In genomic region chr1:159924791-159925712, GRCh38 we compare ENCODE assay signal across 1 cellular context.
TF ChIP-seq lines count a peak whose summit lies in the region.

Gene TAGLN2 (minus strand): TSS chr1:159925507. CDS start chr1:159920509, 4,998 bp downstream.

TF ChIP-seq in HEK293, 187 proteins besides CTCF, POLR2A, EP300 and RAD21 (continued from another document):
- peak; percentile 73 for TF ChIP-seq PRDM10 (tag by site-specific recombination; IDR thresholded peaks at IDR 0.05)
- no peak for TF ChIP-seq PRDM6 (tag by site-specific recombination; IDR thresholded peaks at IDR 0.05)
- peak; percentile 72 for TF ChIP-seq ZBTB8A (tag by site-specific recombination; IDR thresholded peaks at IDR 0.05)
- TF ChIP-seq, protein P1, sequence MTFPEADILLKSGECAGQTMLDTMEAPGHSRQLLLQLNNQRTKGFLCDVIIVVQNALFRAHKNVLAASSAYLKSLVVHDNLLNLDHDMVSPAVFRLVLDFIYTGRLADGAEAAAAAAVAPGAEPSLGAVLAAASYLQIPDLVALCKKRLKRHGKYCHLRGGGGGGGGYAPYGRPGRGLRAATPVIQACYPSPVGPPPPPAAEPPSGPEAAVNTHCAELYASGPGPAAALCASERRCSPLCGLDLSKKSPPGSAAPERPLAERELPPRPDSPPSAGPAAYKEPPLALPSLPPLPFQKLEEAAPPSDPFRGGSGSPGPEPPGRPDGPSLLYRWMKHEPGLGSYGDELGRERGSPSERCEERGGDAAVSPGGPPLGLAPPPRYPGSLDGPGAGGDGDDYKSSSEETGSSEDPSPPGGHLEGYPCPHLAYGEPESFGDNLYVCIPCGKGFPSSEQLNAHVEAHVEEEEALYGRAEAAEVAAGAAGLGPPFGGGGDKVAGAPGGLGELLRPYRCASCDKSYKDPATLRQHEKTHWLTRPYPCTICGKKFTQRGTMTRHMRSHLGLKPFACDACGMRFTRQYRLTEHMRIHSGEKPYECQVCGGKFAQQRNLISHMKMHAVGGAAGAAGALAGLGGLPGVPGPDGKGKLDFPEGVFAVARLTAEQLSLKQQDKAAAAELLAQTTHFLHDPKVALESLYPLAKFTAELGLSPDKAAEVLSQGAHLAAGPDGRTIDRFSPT (tag by site-specific recombination; IDR thresholded peaks at IDR 0.05): peak; percentile 3
- TF ChIP-seq ZNF175 (tag by site-specific recombination; IDR thresholded peaks at IDR 0.05): no peak
- no peak for TF ChIP-seq ZFP41 (tag by site-specific recombination; IDR thresholded peaks at IDR 0.05; ENCODE audit: borderline replicate concordance)
- peak; percentile 51; the same call in 1 of the 2 replicates for TF ChIP-seq ZBTB48 (tag by site-specific recombination; IDR thresholded peaks at IDR 0.05)
- no peak; the same call in 1 of the 2 replicates for TF ChIP-seq ZNF266 (tag by site-specific recombination; IDR thresholded peaks at IDR 0.05; ENCODE audit: low read depth)
- TF ChIP-seq, protein P2, sequence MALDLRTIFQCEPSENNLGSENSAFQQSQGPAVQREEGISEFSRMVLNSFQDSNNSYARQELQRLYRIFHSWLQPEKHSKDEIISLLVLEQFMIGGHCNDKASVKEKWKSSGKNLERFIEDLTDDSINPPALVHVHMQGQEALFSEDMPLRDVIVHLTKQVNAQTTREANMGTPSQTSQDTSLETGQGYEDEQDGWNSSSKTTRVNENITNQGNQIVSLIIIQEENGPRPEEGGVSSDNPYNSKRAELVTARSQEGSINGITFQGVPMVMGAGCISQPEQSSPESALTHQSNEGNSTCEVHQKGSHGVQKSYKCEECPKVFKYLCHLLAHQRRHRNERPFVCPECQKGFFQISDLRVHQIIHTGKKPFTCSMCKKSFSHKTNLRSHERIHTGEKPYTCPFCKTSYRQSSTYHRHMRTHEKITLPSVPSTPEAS (tag by site-specific recombination; IDR thresholded peaks at IDR 0.05): peak; percentile 1; the same call in 1 of the 2 replicates
- no peak; the same call in 1 of the 2 replicates for TF ChIP-seq ZNF76 (tag by site-specific recombination; IDR thresholded peaks at IDR 0.05; ENCODE audit: borderline replicate concordance, low read depth)
- TF ChIP-seq ZSCAN23 (tag by site-specific recombination; IDR thresholded peaks at IDR 0.05): 0 out of 2 replicates have a peak, but pooled peaks have one; percentile 19
- peak; percentile 90; the same call in 1 of the 2 replicates for TF ChIP-seq KLF1 (tag by site-specific recombination; IDR thresholded peaks at IDR 0.05)
- no peak for TF ChIP-seq ZNF585B (tag by site-specific recombination; IDR thresholded peaks at IDR 0.05)
- TF ChIP-seq RBAK (tag by site-specific recombination; IDR thresholded peaks at IDR 0.05): no peak
- peak; percentile 54 for TF ChIP-seq PATZ1 (tag by site-specific recombination; IDR thresholded peaks at IDR 0.05)
- TF ChIP-seq ZNF785 (tag by site-specific recombination; IDR thresholded peaks at IDR 0.05): no peak
- 0 out of 2 replicates have a peak, but pooled peaks have one; percentile 8 for TF ChIP-seq ZNF639 (tag by site-specific recombination; IDR thresholded peaks at IDR 0.05)
- TF ChIP-seq, protein P3, sequence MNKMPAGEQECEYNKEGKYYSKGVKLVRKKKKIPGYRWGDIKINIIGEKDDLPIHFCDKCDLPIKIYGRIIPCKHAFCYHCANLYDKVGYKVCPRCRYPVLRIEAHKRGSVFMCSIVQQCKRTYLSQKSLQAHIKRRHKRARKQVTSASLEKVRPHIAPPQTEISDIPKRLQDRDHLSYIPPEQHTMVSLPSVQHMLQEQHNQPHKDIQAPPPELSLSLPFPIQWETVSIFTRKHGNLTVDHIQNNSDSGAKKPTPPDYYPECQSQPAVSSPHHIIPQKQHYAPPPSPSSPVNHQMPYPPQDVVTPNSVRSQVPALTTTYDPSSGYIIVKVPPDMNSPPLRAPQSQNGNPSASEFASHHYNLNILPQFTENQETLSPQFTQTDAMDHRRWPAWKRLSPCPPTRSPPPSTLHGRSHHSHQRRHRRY (tag by site-specific recombination; IDR thresholded peaks at IDR 0.05): no peak
- TF ChIP-seq ZNF335 (tag by site-specific recombination; conservative IDR thresholded peaks at IDR 0.05): peak; percentile 70
- TF ChIP-seq ZNF747 (tag by site-specific recombination; IDR thresholded peaks at IDR 0.05): no peak
- TF ChIP-seq, protein P4, sequence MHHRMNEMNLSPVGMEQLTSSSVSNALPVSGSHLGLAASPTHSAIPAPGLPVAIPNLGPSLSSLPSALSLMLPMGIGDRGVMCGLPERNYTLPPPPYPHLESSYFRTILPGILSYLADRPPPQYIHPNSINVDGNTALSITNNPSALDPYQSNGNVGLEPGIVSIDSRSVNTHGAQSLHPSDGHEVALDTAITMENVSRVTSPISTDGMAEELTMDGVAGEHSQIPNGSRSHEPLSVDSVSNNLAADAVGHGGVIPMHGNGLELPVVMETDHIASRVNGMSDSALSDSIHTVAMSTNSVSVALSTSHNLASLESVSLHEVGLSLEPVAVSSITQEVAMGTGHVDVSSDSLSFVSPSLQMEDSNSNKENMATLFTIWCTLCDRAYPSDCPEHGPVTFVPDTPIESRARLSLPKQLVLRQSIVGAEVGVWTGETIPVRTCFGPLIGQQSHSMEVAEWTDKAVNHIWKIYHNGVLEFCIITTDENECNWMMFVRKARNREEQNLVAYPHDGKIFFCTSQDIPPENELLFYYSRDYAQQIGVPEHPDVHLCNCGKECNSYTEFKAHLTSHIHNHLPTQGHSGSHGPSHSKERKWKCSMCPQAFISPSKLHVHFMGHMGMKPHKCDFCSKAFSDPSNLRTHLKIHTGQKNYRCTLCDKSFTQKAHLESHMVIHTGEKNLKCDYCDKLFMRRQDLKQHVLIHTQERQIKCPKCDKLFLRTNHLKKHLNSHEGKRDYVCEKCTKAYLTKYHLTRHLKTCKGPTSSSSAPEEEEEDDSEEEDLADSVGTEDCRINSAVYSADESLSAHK (tag by site-specific recombination; IDR thresholded peaks at IDR 0.05): peak; percentile 36; the same call in 1 of the 2 replicates
- no peak for TF ChIP-seq OVOL3 (tag by site-specific recombination; IDR thresholded peaks at IDR 0.05)
- peak; percentile 67; the same call in 1 of the 2 replicates for TF ChIP-seq GLIS2 (tag by site-specific recombination; IDR thresholded peaks at IDR 0.05)
- no peak; the same call in 1 of the 2 replicates for TF ChIP-seq REPIN1 (tag by site-specific recombination; IDR thresholded peaks at IDR 0.05; ENCODE audit: low read depth)
- peak; percentile 89; the same call in 1 of the 2 replicates for TF ChIP-seq TCF7L2 (IDR thresholded peaks at IDR 0.05; ENCODE audit: borderline replicate concordance, low read depth, low read length)
- no peak; the same call in 1 of the 2 replicates for TF ChIP-seq ZNF2 (tag by site-specific recombination; IDR thresholded peaks at IDR 0.05)
- peak; percentile 6; the same call in 1 of the 2 replicates for TF ChIP-seq BCL11A (tag by site-specific recombination; IDR thresholded peaks at IDR 0.05; ENCODE audit: low read depth)
- peak; percentile 55; the same call in 1 of the 2 replicates for TF ChIP-seq ZBTB10 (tag by site-specific recombination; IDR thresholded peaks at IDR 0.05)
- TF ChIP-seq, protein P5, sequence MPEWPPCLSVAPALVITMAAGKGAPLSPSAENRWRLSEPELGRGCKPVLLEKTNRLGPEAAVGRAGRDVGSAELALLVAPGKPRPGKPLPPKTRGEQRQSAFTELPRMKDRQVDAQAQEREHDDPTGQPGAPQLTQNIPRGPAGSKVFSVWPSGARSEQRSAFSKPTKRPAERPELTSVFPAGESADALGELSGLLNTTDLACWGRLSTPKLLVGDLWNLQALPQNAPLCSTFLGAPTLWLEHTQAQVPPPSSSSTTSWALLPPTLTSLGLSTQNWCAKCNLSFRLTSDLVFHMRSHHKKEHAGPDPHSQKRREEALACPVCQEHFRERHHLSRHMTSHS (tag by site-specific recombination; IDR thresholded peaks at IDR 0.05): no peak
- peak; percentile 93 for TF ChIP-seq ZNF366 (tag by site-specific recombination; conservative IDR thresholded peaks at IDR 0.05)
- TF ChIP-seq TRIM28 (IDR thresholded peaks at IDR 0.05; ENCODE audit: borderline replicate concordance, low read length): peak; percentile 88
- 0 out of 2 replicates have a peak, but pooled peaks have one; percentile 48 for TF ChIP-seq ZNF837 (tag by site-specific recombination; IDR thresholded peaks at IDR 0.05)
